Comparison of ENCODE assay signal across 9 cellular contexts in the genomic region with DNA sequence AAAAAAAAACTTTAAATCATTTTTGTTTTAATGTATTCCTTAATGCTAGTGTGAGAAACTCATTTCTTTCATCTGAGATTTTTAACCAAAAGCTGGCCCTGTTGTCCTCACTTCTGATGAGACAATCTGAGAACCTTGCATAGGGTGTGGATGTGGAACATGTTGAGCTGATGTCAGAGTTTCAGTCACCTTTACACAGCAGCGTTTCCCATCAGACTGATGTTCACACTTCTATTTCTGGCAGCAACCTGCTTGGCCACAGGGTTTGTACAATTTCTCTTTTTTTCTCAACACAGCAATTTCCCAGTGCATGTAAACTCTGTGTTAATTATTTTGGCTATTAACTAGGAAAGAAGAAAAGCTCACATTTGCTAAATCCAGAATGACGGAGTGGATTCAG.
A peak's percentile ranks its signal among the peaks of the same experiment; 100 is the strongest.
DNase-seq lines count a peak whose midpoint lies in the region; ATAC-seq and TF ChIP-seq lines count a peak whose summit lies in the region.
"Had no signal": no experiment of that assay in that cellular context is flagged by ENCODE, and none has a peak within 500 bp of the region (broad histone marks: within the 10 kb centered on the region; RNA-seq: fewer than 3 reads in every experiment).

No MANE protein-coding gene starts in this region.

- no peaks in the 10 kb centered on the region for H3K27me3 Mint-ChIP-seq in central memory CD8-positive, alpha-beta T cell
- H3K27me3 Mint-ChIP-seq in T-helper 17 cell = no peaks in the 10 kb centered on the region

- TF ChIP-seq POLR2A in tibial nerve (IDR thresholded peaks at IDR 0.05) = no peak

- peak overlapping the region; percentile 47 for H3K27ac Mint-ChIP-seq in central memory CD8-positive, alpha-beta T cell (ENCODE audit: low read depth)
- no peak overlapping the region for H3K27ac Mint-ChIP-seq in T-helper 17 cell

- H3K4me1 Mint-ChIP-seq in central memory CD8-positive, alpha-beta T cell = peaks cover 20% of the 10 kb centered on the region
- peaks cover 19% of the 10 kb centered on the region for H3K4me1 Mint-ChIP-seq in T-helper 17 cell

- H3K4me3 Mint-ChIP-seq in central memory CD8-positive, alpha-beta T cell = no peak overlapping the region
- no peak overlapping the region for H3K4me3 Mint-ChIP-seq in T-helper 17 cell

- H3K4me1 ChIP-seq in tibial nerve = no peaks in the 10 kb centered on the region

- no peaks in the 10 kb centered on the region for H3K36me3 Mint-ChIP-seq in central memory CD8-positive, alpha-beta T cell (ENCODE audit: insufficient read depth)
- H3K36me3 Mint-ChIP-seq in T-helper 17 cell (ENCODE audit: low read depth) = no peaks in the 10 kb centered on the region

- 72 to 74% methylated on average over 2 of the region's 2 CpGs for WGBS in tibial nerve, 2 donors

- H3K4me3 ChIP-seq in tibial nerve = no peak overlapping the region
- H3K4me3 ChIP-seq: ovary had no signal

- DNase-seq in central memory CD8-positive, alpha-beta T cell (ENCODE audit: low spot score in 2 of 2) = no peak
- DNase-seq in NOMO-1 treated with DMSO at 0.1 percent for 48 hours (lab: John Stamatoyannopoulos, UW; ENCODE audit: unreplicated experiment) = no peak
- DNase-seq in T-helper 17 cell = no peak
- DNase-seq in tibial nerve (ENCODE audit: low spot score in 2 of 2) = no peak
- no peak for DNase-seq in SHP77 treated with DMSO at 0.1 percent for 48 hours (lab: John Stamatoyannopoulos, UW)
- DNase-seq: ovary had no signal

- ATAC-seq in GM18519 (IDR thresholded peaks at IDR 0.05; ENCODE audit: low FRiP score, unreplicated experiment) (peak; percentile 81), GM21381 (IDR thresholded peaks at IDR 0.05; ENCODE audit: unreplicated experiment) (peak; percentile 81), HG03175 (IDR thresholded peaks at IDR 0.05; ENCODE audit: unreplicated experiment) (peak; percentile 89), T-helper 17 cell (no peak)
- ATAC-seq in central memory CD8-positive, alpha-beta T cell (replicated peaks; ENCODE audit: extremely low read depth, poor library complexity, severe bottlenecking) = peak; percentile 64

- TF ChIP-seq EP300 in tibial nerve (IDR thresholded peaks at IDR 0.05) = no peak

- H3K36me3 ChIP-seq in tibial nerve = no peaks in the 10 kb centered on the region
- H3K36me3 ChIP-seq: ovary had no signal

- no peak for TF ChIP-seq CTCF in tibial nerve (IDR thresholded peaks at IDR 0.05)

- H3K9me3 ChIP-seq in T-helper 17 cell (ENCODE audit: control insufficient read depth, low read length, poor library complexity, severe bottlenecking) (no peaks in the 10 kb centered on the region), tibial nerve (no peaks in the 10 kb centered on the region)
- H3K9me3 ChIP-seq: ovary had no signal

- no peaks in the 10 kb centered on the region for H3K27me3 ChIP-seq in tibial nerve
- H3K27me3 ChIP-seq: ovary had no signal

- H3K9me3 Mint-ChIP-seq in central memory CD8-positive, alpha-beta T cell = no peaks in the 10 kb centered on the region

- no peak overlapping the region for H3K27ac ChIP-seq in tibial nerve
- H3K27ac ChIP-seq: ovary had no signal
